18 cellular contexts compared by ENCODE assay signal in genomic region chr2:100655936-100656534, GRCh38.
"Had no signal": no experiment of that assay in that cellular context is flagged by ENCODE, and none has a peak within 500 bp of the region (broad histone marks: within the 10 kb centered on the region; RNA-seq: fewer than 3 reads in every experiment).

No MANE protein-coding gene starts in this region.

- DNase-seq: activated CD4-positive, alpha-beta memory T cell treated with anti-CD3 and anti-CD28 coated beads, Interleukin-2, amount 10 ng/mL, durations not matched to agents 7 days and 5 days; activated CD4-positive, alpha-beta T cell treated with anti-CD3 and anti-CD28 coated beads, Interleukin-2, amount 10 ng/mL, durations not matched to agents 24 days and 14 days; activated effector memory CD4-positive, alpha-beta T cell treated with Interleukin-2 at 50 U/mL for 16 hours; activated naive CD4-positive, alpha-beta T cell treated with anti-CD3 and anti-CD28 coated beads, Interleukin-2, amount 10 ng/mL, durations not matched to agents 7 days and 5 days; activated naive CD8-positive, alpha-beta T cell treated with anti-CD3 and anti-CD28 coated beads, Interleukin-2, amount 50 U/mL, for 24 hours; activated T-cell treated with anti-CD3 and anti-CD28 coated beads, Interleukin-2, amount 50 U/mL, for 72 hours; anterior cingulate cortex; effector memory CD4-positive, alpha-beta T cell; glutamatergic neuron; hippocampal formation; occipital lobe; posterior cingulate gyrus; small intestine; stimulated activated CD4-positive, alpha-beta T cell treated with anti-CD3 and anti-CD28 coated beads, Interleukin-2, amount 100 ng/mL, for 24 hours; stomach; SW 1271; transverse colon had no signal

- H3K4me3 ChIP-seq: stomach, suprapubic skin, transverse colon had no signal
